1 cellular context compared by ENCODE assay signal in the genomic region with DNA sequence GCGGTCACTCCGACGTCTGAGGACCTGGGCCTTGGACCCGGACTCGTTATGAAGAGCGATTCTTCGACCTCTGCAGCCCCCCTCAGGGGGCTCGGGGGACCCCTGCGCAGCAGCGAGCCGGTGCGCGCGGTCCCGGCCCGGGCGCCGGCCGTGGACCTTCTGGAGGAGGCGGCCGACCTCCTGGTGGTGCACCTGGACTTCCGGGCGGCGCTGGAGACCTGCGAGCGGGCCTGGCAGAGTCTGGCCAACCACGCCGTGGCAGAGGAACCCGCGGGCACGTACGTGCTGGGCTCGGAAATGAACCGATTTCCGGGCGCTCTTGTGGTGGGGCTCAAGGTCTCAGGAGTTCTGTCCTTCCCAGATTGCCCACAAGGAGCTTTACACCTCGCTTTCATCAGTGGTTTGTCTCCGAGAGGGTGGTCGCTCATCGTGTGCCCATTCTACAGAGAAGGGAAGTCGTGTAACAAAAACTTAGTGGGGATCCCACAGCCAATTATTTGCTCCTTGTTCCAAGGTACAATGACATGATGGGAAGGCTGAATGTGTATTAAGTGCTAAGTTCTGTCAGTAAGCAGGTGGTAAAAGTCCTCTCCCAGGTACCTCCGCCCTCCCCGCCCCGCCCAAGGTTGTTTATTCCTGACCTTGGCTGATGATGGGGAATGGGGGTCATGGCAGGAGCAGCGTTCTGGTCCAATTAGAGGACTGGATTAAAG.
TF ChIP-seq lines count a peak whose summit lies in the region.

No MANE protein-coding gene starts in this region.

TF ChIP-seq in H1, 55 proteins besides CTCF, POLR2A, EP300 and RAD21:
- no peak for TF ChIP-seq HDAC2 (IDR thresholded peaks at IDR 0.05; ENCODE audit: borderline replicate concordance in 1 of 2, low read depth in 2 of 2, low read length in 2 of 2)
- no peak for TF ChIP-seq EGR1 (IDR thresholded peaks at IDR 0.05; ENCODE audit: borderline replicate concordance, low read depth, low read length)
- TF ChIP-seq KDM1A (IDR thresholded peaks at IDR 0.05; ENCODE audit: borderline replicate concordance, low read length) = 0 out of 2 replicates have a peak, but pooled peaks have one; percentile 65
